Comparison of ENCODE assay signal across 8 cellular contexts in genomic region chr15:40894689-40895308, GRCh38. TPM values are rescaled to one million over a fixed set of nuclear protein-coding genes. Genes with fewer than 3 reads are reported as not detected.
DNase-seq lines count a peak whose midpoint lies in the region; ATAC-seq and TF ChIP-seq lines count a peak whose summit lies in the region.

No MANE protein-coding gene starts in this region.

- DNase-seq in GM10248 (ENCODE audit: extremely low spot score) (peak; percentile 69), NCI-H526 (lab: John Stamatoyannopoulos, UW) (peak; percentile 52 to 70), mesendoderm (peak; percentile 95), NCI-H1105 treated with DMSO at 0.1 percent for 48 hours (lab: John Stamatoyannopoulos, UW) (no peak)
- DNase-seq in activated CD4-positive, alpha-beta T cell treated with anti-CD3 and anti-CD28 coated beads, Interleukin-2, amount 50 U/mL, for 48 hours, result peak; percentile 60 to 65
- peak; percentile 54 to 58 (median 55) for DNase-seq in effector memory CD8-positive, alpha-beta T cell

- H3K56ac ChIP-seq in mesendoderm (ENCODE audit: low read length), result peak overlapping the region; percentile 98

- no CpG with 5 or more reads among the region's 31 CpGs for WGBS in mesendoderm (ENCODE audit: extremely low coverage, insufficient coverage, low lambda C conversion rate)

- H3K4me1 Mint-ChIP-seq in effector memory CD8-positive, alpha-beta T cell (ENCODE audit: low read depth in 2 of 2), result peaks cover 34 to 38% of the 10 kb centered on the region in 2 donors

- H3K4me2 ChIP-seq in mesendoderm (ENCODE audit: low read length), result peak overlapping the region; percentile 61

- H3K4me3 Mint-ChIP-seq in effector memory CD8-positive, alpha-beta T cell, result peak overlapping the region; percentile 99

- no peak overlapping the region for H3K4ac ChIP-seq in mesendoderm (ENCODE audit: low read depth, low read length)

- H3K79me2 ChIP-seq in mesendoderm (ENCODE audit: control insufficient read depth, insufficient read depth, low read length), result peaks cover 6% of the 10 kb centered on the region

- no peak overlapping the region for H2BK5ac ChIP-seq in mesendoderm (ENCODE audit: low read length)

- no peaks in the 10 kb centered on the region for H3K27me3 Mint-ChIP-seq in effector memory CD8-positive, alpha-beta T cell

- no peaks in the 10 kb centered on the region for H3K4me1 ChIP-seq in HEK293 (ENCODE audit: control insufficient read depth, insufficient read depth, low read length)
- no peaks in the 10 kb centered on the region for H3K4me1 ChIP-seq in mesendoderm (ENCODE audit: control insufficient read depth, low read depth, low read length)
- peaks cover 8 to 26% (median 21%) of the 10 kb centered on the region in 5 donors for H3K4me1 ChIP-seq in subcutaneous abdominal adipose tissue (ENCODE audit: control insufficient read depth in 5 of 5, insufficient read depth in 5 of 5, low read length in 5 of 5)

- H3K18ac ChIP-seq in mesendoderm (ENCODE audit: low read length), result peak overlapping the region; percentile 22

- H3K27me3 ChIP-seq in mesendoderm (ENCODE audit: insufficient read depth, low read length, poor library complexity) (no peaks in the 10 kb centered on the region), subcutaneous abdominal adipose tissue (ENCODE audit: control insufficient read depth in 5 of 5, insufficient read depth in 4 of 5, low read length in 5 of 5) (no peaks in the 10 kb centered on the region)

- H4K8ac ChIP-seq in mesendoderm (ENCODE audit: low read depth, low read length), result no peak overlapping the region

- H2BK120ac ChIP-seq in mesendoderm (ENCODE audit: low read depth, low read length), result no peak overlapping the region

- H3K36me3 ChIP-seq in HEK293 (ENCODE audit: control insufficient read depth in 2 of 2, insufficient read depth in 1 of 2, low read length in 2 of 2) (peaks cover 0 to 38% of the 10 kb centered on the region in 2 experiments; a peak in 2 of 3 replicates), mesendoderm (ENCODE audit: control insufficient read depth, insufficient read depth, low read length) (peaks cover 7% of the 10 kb centered on the region), subcutaneous abdominal adipose tissue (ENCODE audit: control insufficient read depth in 5 of 5, insufficient read depth in 5 of 5, low read length in 5 of 5) (peaks cover 4 to 28% (median 22%) of the 10 kb centered on the region in 5 donors)

- H2AK5ac ChIP-seq in mesendoderm (ENCODE audit: low read length), result no peak overlapping the region

- H3K9me3 ChIP-seq in HEK293 (ENCODE audit: control insufficient read depth, insufficient read depth, low read depth, low read length), result no peaks in the 10 kb centered on the region
- H3K9me3 ChIP-seq in subcutaneous abdominal adipose tissue (ENCODE audit: control insufficient read depth in 5 of 5, low read length in 5 of 5), result no peaks in the 10 kb centered on the region

- H3K27ac ChIP-seq in HEK293 (ENCODE audit: extremely low read depth, low read depth, low read length) (peak overlapping the region; percentile 32; the same call in 1 of the 2 replicates), mesendoderm (ENCODE audit: low read depth, low read length) (peak overlapping the region; percentile 63), subcutaneous abdominal adipose tissue (ENCODE audit: low read depth, low read length) (peak overlapping the region; percentile 79)

- H3K23ac ChIP-seq in mesendoderm (ENCODE audit: low read length), result peak overlapping the region; percentile 56

- H3K79me1 ChIP-seq in mesendoderm (ENCODE audit: low read length), result peaks cover 8% of the 10 kb centered on the region

- POLR2A ChIA-PET in GM10248 (lab: Yijun Ruan, JAX) (interaction anchor here (0.7 to 1.4 kb wide), 7 partner anchors 21 to 305 kb away, joined by 3 to 15 read pairs (median 5); partner anchors contain the start of genes CHAC1 and RHOV), HEK293 (lab: Yijun Ruan, JAX) (interaction anchor here (0.6 to 2.6 kb wide), 11 partner anchors 8 to 438 kb away, joined by 3 to 47 read pairs (median 4); partner anchors contain the start of genes CHAC1, DNAJC17, NUSAP1 and OIP5)

- CTCF ChIA-PET in GM10248 (lab: Yijun Ruan, JAX) (interaction anchor here (0.6 to 4.7 kb wide), 54 partner anchors 10 to 452 kb away, joined by 3 to 112 read pairs (median 4); partner anchors contain the start of genes CHAC1, CHP1, KNL1 and NUSAP1), HEK293 (lab: Yijun Ruan, JAX) (interaction anchor here (0.6 to 4.2 kb wide), 23 partner anchors 9 to 289 kb away, joined by 3 to 117 read pairs (median 5); partner anchors contain the start of genes GCHFR and RHOV)

- peak overlapping the region; percentile 94 for H3K9ac ChIP-seq in mesendoderm (ENCODE audit: low read length)
- H3K9ac ChIP-seq in subcutaneous abdominal adipose tissue (ENCODE audit: low read length in 5 of 5), result peak overlapping the region; percentile 84 to 94 (median 90)

- no peaks in the 10 kb centered on the region for H3K9me3 Mint-ChIP-seq in effector memory CD8-positive, alpha-beta T cell

- H3K27ac Mint-ChIP-seq in effector memory CD8-positive, alpha-beta T cell, result peak overlapping the region; percentile 98 to 99

- no peak overlapping the region for H4K5ac ChIP-seq in mesendoderm (ENCODE audit: low read length)

- H3K4me3 ChIP-seq in HEK293 (ENCODE audit: low read depth, low read length), result peak overlapping the region; percentile 79
- peak overlapping the region; percentile 90 for H3K4me3 ChIP-seq in mesendoderm (ENCODE audit: low read length)
- peak overlapping the region; percentile 86 to 92 (median 91) for H3K4me3 ChIP-seq in subcutaneous abdominal adipose tissue (ENCODE audit: low read depth in 1 of 5, low read length in 5 of 5)

- no peak overlapping the region for H2BK15ac ChIP-seq in mesendoderm (replicated peaks; ENCODE audit: low read depth)

- peaks cover 54% of the 10 kb centered on the region for H3K36me3 Mint-ChIP-seq in effector memory CD8-positive, alpha-beta T cell (ENCODE audit: insufficient read depth)

- TF ChIP-seq CTCF in GM10248 (IDR thresholded peaks at IDR 0.05; ENCODE audit: control extremely low read depth, extremely low read depth, low read depth, missing control alignments) (peak; percentile 22), HEK293 (tag by site-specific recombination; IDR thresholded peaks at IDR 0.05) (peak; percentile 90)

- ATAC-seq in effector memory CD8-positive, alpha-beta T cell (replicated peaks), result peak; percentile 57

TF ChIP-seq in HEK293, 187 proteins besides CTCF, POLR2A, EP300 and RAD21 (continues in another document):
- TF ChIP-seq ZNF837 (tag by site-specific recombination; IDR thresholded peaks at IDR 0.05), result no peak
- TF ChIP-seq PRDM4 (tag by site-specific recombination; IDR thresholded peaks at IDR 0.05), result no peak
- peak; percentile 66; the same call in 1 of the 2 replicates for TF ChIP-seq ZNF76 (tag by site-specific recombination; IDR thresholded peaks at IDR 0.05; ENCODE audit: borderline replicate concordance, low read depth)
- no peak for TF ChIP-seq ZNF488 (tag by site-specific recombination; IDR thresholded peaks at IDR 0.05)
- no peak for TF ChIP-seq ZNF677 (tag by site-specific recombination; IDR thresholded peaks at IDR 0.05)
- no peak for TF ChIP-seq ZNF624 (tag by site-specific recombination; IDR thresholded peaks at IDR 0.05)
- no peak for TF ChIP-seq ZNF239 (tag by site-specific recombination; IDR thresholded peaks at IDR 0.05)
- no peak for TF ChIP-seq ZNF585B (tag by site-specific recombination; IDR thresholded peaks at IDR 0.05)
- TF ChIP-seq ZNF423 (tag by site-specific recombination; IDR thresholded peaks at IDR 0.05), result no peak
- TF ChIP-seq ZFP37 (tag by site-specific recombination; IDR thresholded peaks at IDR 0.05), result no peak
- TF ChIP-seq ZNF645 (tag by site-specific recombination; IDR thresholded peaks at IDR 0.05), result no peak
- no peak for TF ChIP-seq OSR2 (tag by site-specific recombination; IDR thresholded peaks at IDR 0.05)

RNA-seq across cellular contexts. Expression of gene VPS18, which starts 0.5 kb away (rescaled TPM):
- polyA plus RNA-seq in mesendoderm (2013, experiment 1 of 2), result 11.7 TPM
- 11.5 TPM for polyA plus RNA-seq in mesendoderm (2013, experiment 2 of 2)

RNA-seq across cellular contexts. Expression of gene RHOV, which starts 20.8 kb away (rescaled TPM):
- polyA plus RNA-seq in mesendoderm (2013, experiment 1 of 2), result 1.2 TPM
- polyA plus RNA-seq in mesendoderm (2013, experiment 2 of 2), result 1.2 TPM

RNA-seq across cellular contexts. Expression of gene DLL4, which starts 34.3 kb away (rescaled TPM):
- polyA plus RNA-seq in mesendoderm (2013, experiment 1 of 2), result 0.01 TPM
- not detected for polyA plus RNA-seq in mesendoderm (2013, experiment 2 of 2)

RNA-seq across cellular contexts. Expression of gene SPINT1, which starts 51.0 kb away (rescaled TPM):
- 90.7 TPM for polyA plus RNA-seq in mesendoderm (2013, experiment 1 of 2)
- 92.6 TPM for polyA plus RNA-seq in mesendoderm (2013, experiment 2 of 2)

RNA-seq across cellular contexts. Expression of gene CHAC1, which starts 58.5 kb away (rescaled TPM):
- polyA plus RNA-seq in mesendoderm (2013, experiment 1 of 2), result 28.1 TPM
- 29.2 TPM for polyA plus RNA-seq in mesendoderm (2013, experiment 2 of 2)
